Comparison of ENCODE assay signal across 28 cellular contexts in genomic region chr4:3337811-3338210, GRCh38.
"Had no signal": no experiment of that assay in that cellular context is flagged by ENCODE, and none has a peak within 500 bp of the region (broad histone marks: within the 10 kb centered on the region; RNA-seq: fewer than 3 reads in every experiment).

No MANE protein-coding gene starts in this region.

- H3K4me1 ChIP-seq: colonic mucosa, foreskin keratinocyte, uterus had no signal

- H3K27ac ChIP-seq: colonic mucosa, esophagus muscularis mucosa, foreskin keratinocyte, gastroesophageal sphincter, heart left ventricle, hepatocyte, ovary, psoas muscle, skin epidermis, spleen, thoracic aorta, transverse colon, upper lobe of right lung, uterus had no signal

- H3K9me3 Mint-ChIP-seq: dendritic cell treated with granulocyte-macrophage colony-stimulating factor and Interleukin-4, amounts not matched to agents 40 ng/mL and 50 ng/mL, for 4 days; endodermal cell; nephron progenitor cell; stimulated activated memory B cell treated with anti-CD40 and anti-IgM and Interleukin-4, amounts not matched to agents 10 μg/mL and 1 μg/mL and 100 μg/mL, for 72 hours had no signal

- H2AFZ ChIP-seq: hepatocyte had no signal

- H3K36me3 ChIP-seq: colonic mucosa, ovary, spleen, thoracic aorta, transverse colon, upper lobe of right lung, uterus had no signal

- H3K27ac Mint-ChIP-seq: dendritic cell treated with granulocyte-macrophage colony-stimulating factor and Interleukin-4, amounts not matched to agents 40 ng/mL and 50 ng/mL, for 4 days; endodermal cell; naive thymus-derived CD8-positive, alpha-beta T cell; stimulated activated memory B cell treated with anti-CD40 and anti-IgM and Interleukin-4, amounts not matched to agents 10 μg/mL and 1 μg/mL and 100 μg/mL, for 72 hours had no signal

- H3K4me3 Mint-ChIP-seq: dendritic cell treated with granulocyte-macrophage colony-stimulating factor and Interleukin-4, amounts not matched to agents 40 ng/mL and 50 ng/mL, for 4 days; endodermal cell; naive thymus-derived CD8-positive, alpha-beta T cell; nephron progenitor cell; stimulated activated memory B cell treated with anti-CD40 and anti-IgM and Interleukin-4, amounts not matched to agents 10 μg/mL and 1 μg/mL and 100 μg/mL, for 72 hours had no signal

- H3K4me2 ChIP-seq: hepatocyte had no signal

- H3K9me3 ChIP-seq: colonic mucosa, esophagus muscularis mucosa, gastroesophageal sphincter, heart left ventricle, ovary, psoas muscle, spleen, thoracic aorta, transverse colon, upper lobe of right lung, uterus had no signal

- H3K4me3 ChIP-seq: colonic mucosa, esophagus muscularis mucosa, gastroesophageal sphincter, heart left ventricle, hepatocyte, ovary, psoas muscle, skin epidermis, spleen, thoracic aorta, transverse colon, upper lobe of right lung, uterus had no signal

- DNase-seq: colonic mucosa; effector CD8-positive, alpha-beta T cell; endodermal cell; foreskin keratinocyte; kidney; naive thymus-derived CD8-positive, alpha-beta T cell; nephron progenitor cell; occipital lobe; ovary; posterior cingulate gyrus; psoas muscle; spleen; stimulated activated CD4-positive, alpha-beta T cell treated with anti-CD3 and anti-CD28 coated beads, Interleukin-4, amount 100 ng/mL, for 4 hours; stimulated activated naive CD8-positive, alpha-beta T cell treated with anti-CD3 and anti-CD28 coated beads, Interleukin-15, Interleukin-2, amounts not matched to agents 100 U/mL and 50 U/mL, for 24 hours; substantia nigra; transverse colon; upper lobe of right lung; uterus had no signal

- H3K27me3 ChIP-seq: colonic mucosa, esophagus muscularis mucosa, foreskin keratinocyte, gastroesophageal sphincter, heart left ventricle, hepatocyte, ovary, spleen, transverse colon, upper lobe of right lung, uterus had no signal

- H3K36me3 Mint-ChIP-seq: naive thymus-derived CD8-positive, alpha-beta T cell; stimulated activated memory B cell treated with anti-CD40 and anti-IgM and Interleukin-4, amounts not matched to agents 10 μg/mL and 1 μg/mL and 100 μg/mL, for 72 hours had no signal

- FAIRE-seq: kidney had no signal

- ATAC-seq: foreskin keratinocyte; heart left ventricle; left lobe of liver; naive thymus-derived CD8-positive, alpha-beta T cell; psoas muscle; right cardiac atrium; stimulated activated memory B cell treated with anti-CD40 and anti-IgM and Interleukin-4, amounts not matched to agents 10 μg/mL and 1 μg/mL and 100 μg/mL, for 72 hours; stimulated activated naive CD8-positive, alpha-beta T cell treated with anti-CD3 and anti-CD28 coated beads, Interleukin-15, Interleukin-2, amounts not matched to agents 100 U/mL and 50 U/mL, for 24 hours; upper lobe of right lung had no signal
